Comparison of ENCODE assay signal across 12 cellular contexts in the genomic region with DNA sequence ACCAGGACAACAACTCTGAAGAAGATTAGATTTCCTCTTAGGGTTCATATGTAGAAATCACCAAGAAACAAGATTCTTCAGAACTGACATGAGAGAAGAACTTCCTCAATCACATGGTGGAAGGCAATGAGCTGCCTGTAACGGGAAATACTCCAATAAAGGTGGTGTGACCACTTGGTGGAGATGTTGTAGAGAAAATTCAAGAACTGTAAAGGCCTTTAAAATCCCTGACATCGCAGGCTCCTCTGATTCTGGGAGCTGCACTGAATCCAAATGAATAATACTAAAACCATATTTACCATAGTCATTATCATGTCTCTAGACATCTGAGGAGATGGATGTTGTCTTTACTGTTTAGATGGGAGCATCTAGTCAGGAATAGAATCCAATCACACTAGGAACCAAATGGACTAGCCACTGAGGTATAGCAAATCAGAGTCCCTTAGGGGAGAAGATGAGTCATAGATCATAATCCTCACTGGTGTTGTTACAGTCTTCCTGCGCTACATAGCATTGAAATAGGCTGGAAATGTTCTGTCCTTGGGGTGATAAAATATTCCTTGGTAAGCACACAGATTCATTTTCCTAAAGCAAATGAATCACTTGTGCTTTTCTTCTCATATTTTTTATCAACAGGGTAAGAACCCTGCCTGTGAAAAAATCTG.
DNase-seq lines count a peak whose midpoint lies in the region; ATAC-seq, FAIRE-seq and TF ChIP-seq lines count a peak whose summit lies in the region.
"Had no signal": no experiment of that assay in that cellular context is flagged by ENCODE, and none has a peak within 500 bp of the region (broad histone marks: within the 10 kb centered on the region; RNA-seq: fewer than 3 reads in every experiment).

No MANE protein-coding gene starts in this region.

- H3F3A ChIP-seq in SK-N-SH (replicated peaks; ENCODE audit: insufficient read depth): no peaks in the 10 kb centered on the region

- no peak overlapping the region for H3K4me3 ChIP-seq in SK-N-SH (ENCODE audit: low read depth in 2 of 2, low read length in 1 of 2)
- no peak overlapping the region for H3K4me3 ChIP-seq in small intestine (ENCODE audit: low read depth in 1 of 2, low read length in 2 of 2)
- H3K4me3 ChIP-seq: HAP-1, MG63 had no signal

- H3K36me3 ChIP-seq in SK-N-SH (replicated peaks in 1 of 2; ENCODE audit: control insufficient read depth in 1 of 2, insufficient read depth in 2 of 2, low read length in 1 of 2) (no peaks in the 10 kb centered on the region), small intestine (ENCODE audit: control insufficient read depth in 2 of 2, insufficient read depth in 2 of 2, low read length in 2 of 2) (no peaks in the 10 kb centered on the region)
- H3K36me3 ChIP-seq: HAP-1, MG63 had no signal

- H3K9me2 ChIP-seq in SK-N-SH: no peaks in the 10 kb centered on the region

- no peak for TF ChIP-seq CTCF in SK-N-SH (IDR thresholded peaks at IDR 0.05)

- POLR2A ChIA-PET in SK-N-SH (lab: Yijun Ruan, JAX): no interaction called here

- H2AFZ ChIP-seq in SK-N-SH (ENCODE audit: low read depth): no peak overlapping the region

- H3K79me2 ChIP-seq in SK-N-SH (ENCODE audit: insufficient read depth): no peaks in the 10 kb centered on the region

- no peak overlapping the region for H3K9ac ChIP-seq in SK-N-SH

- no peak overlapping the region for H3K27ac ChIP-seq in SK-N-SH (ENCODE audit: low read depth in 2 of 2, low read length in 1 of 2)
- H3K27ac ChIP-seq in small intestine (ENCODE audit: low read depth in 1 of 2, low read length in 1 of 2): no peak overlapping the region

- H3K4me1 ChIP-seq in SK-N-SH (ENCODE audit: control insufficient read depth in 1 of 2, insufficient read depth in 2 of 2, low read depth in 1 of 2, low read length in 1 of 2) (no peaks in the 10 kb centered on the region), small intestine (ENCODE audit: control insufficient read depth in 2 of 2, insufficient read depth in 1 of 2, low read depth in 1 of 2, low read length in 1 of 2) (no peaks in the 10 kb centered on the region)
- H3K4me1 ChIP-seq: HAP-1 had no signal

- CTCF ChIA-PET in SK-N-SH (lab: Yijun Ruan, JAX): interaction anchor here (0.8 to 1.0 kb wide), 2 partner anchors 38 to 129 kb away, joined by 3 read pairs; no protein-coding TSS in a partner anchor

- no peak for DNase-seq in SK-N-SH
- peak; percentile 5 for DNase-seq in SK-MEL-5 (ENCODE audit: low read depth, low spot score)
- DNase-seq in iPS DF 4.7 (ENCODE audit: extremely low read depth, low spot score): peak; percentile 3
- peak; percentile 31 for DNase-seq in small intestine
- no peak for DNase-seq in activated CD4-positive, CD25-positive, alpha-beta regulatory T cell treated with anti-CD3 and anti-CD28 coated beads, Interleukin-2, amount 50 U/mL, for 72 hours
- no peak for DNase-seq in NCI-H2227 (lab: John Stamatoyannopoulos, UW; ENCODE audit: unreplicated experiment)
- DNase-seq: activated effector memory CD4-positive, alpha-beta T cell treated with Interleukin-2 at 50 U/mL for 16 hours; MG63 had no signal

- in situ Hi-C loops in SK-MEL-5 (cut with HindIII; ENCODE audit: low pct_unique_long_range_greater_than_20kb, low sequenced_read_pairs): no loop called here

- no peaks in the 10 kb centered on the region for H4K20me1 ChIP-seq in SK-N-SH (ENCODE audit: insufficient read depth)

- H3K27me3 ChIP-seq in SK-N-SH (ENCODE audit: insufficient read depth): no peaks in the 10 kb centered on the region
- H3K27me3 ChIP-seq in small intestine (ENCODE audit: control insufficient read depth in 2 of 2, insufficient read depth in 2 of 2, low read length in 2 of 2): no peaks in the 10 kb centered on the region
- H3K27me3 ChIP-seq: MG63 had no signal

- no peak for TF ChIP-seq EP300 in SK-N-SH (IDR thresholded peaks at IDR 0.05; ENCODE audit: borderline replicate concordance in 1 of 2, low read depth in 1 of 2, low read length in 1 of 2)

- H3K9me3 ChIP-seq in SK-N-SH (no peaks in the 10 kb centered on the region), small intestine (ENCODE audit: control insufficient read depth, low read depth) (no peaks in the 10 kb centered on the region)
- H3K9me3 ChIP-seq: HAP-1, MG63 had no signal

- TF ChIP-seq RAD21 in SK-N-SH (IDR thresholded peaks at IDR 0.05; ENCODE audit: low read length): peak; percentile 26; the same call in 1 of the 2 replicates

- no peak for FAIRE-seq in small intestine (lab: Jason Lieb, UNC)

- no peak overlapping the region for H3K4me2 ChIP-seq in SK-N-SH

- ATAC-seq in SK-N-SH treated with all-trans-retinoic acid at 6 μM for 48 hours (no peak), HG03565 (IDR thresholded peaks at IDR 0.05; ENCODE audit: unreplicated experiment) (no peak)
- ATAC-seq: activated CD4-positive, CD25-positive, alpha-beta regulatory T cell treated with anti-CD3 and anti-CD28 coated beads, Interleukin-2, amount 50 U/mL, for 24 hours had no signal

- WGBS in SK-N-SH (ENCODE audit: low lambda C conversion rate): 34% methylated on average over 3 of the region's 3 CpGs
- 33 to 45% (median 37%) methylated on average over 3 of the region's 3 CpGs for WGBS in small intestine, 3 donors

TF ChIP-seq in SK-N-SH, 30 proteins besides CTCF, POLR2A, EP300 and RAD21:
- TF ChIP-seq FOXM1 (IDR thresholded peaks at IDR 0.05; ENCODE audit: low read depth): no peak
- TF ChIP-seq GABPA (IDR thresholded peaks at IDR 0.05; ENCODE audit: low read depth): no peak
- TF ChIP-seq, protein P1, sequence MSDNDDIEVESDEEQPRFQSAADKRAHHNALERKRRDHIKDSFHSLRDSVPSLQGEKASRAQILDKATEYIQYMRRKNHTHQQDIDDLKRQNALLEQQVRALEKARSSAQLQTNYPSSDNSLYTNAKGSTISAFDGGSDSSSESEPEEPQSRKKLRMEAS (IDR thresholded peaks at IDR 0.05; ENCODE audit: low read depth): no peak
- no peak for TF ChIP-seq RXRA (IDR thresholded peaks at IDR 0.05; ENCODE audit: borderline replicate concordance, low read depth)
- no peak for TF ChIP-seq ELF1 (IDR thresholded peaks at IDR 0.05)

TF ChIP-seq in SK-N-SH treated with all-trans-retinoic acid at 6 μM for 48 hours, 23 proteins besides CTCF, POLR2A, EP300 and RAD21:
- TF ChIP-seq RARB (CRISPR knock-in tag; IDR thresholded peaks at IDR 0.05) (no peak), CSDC2 (CRISPR knock-in tag; IDR thresholded peaks at IDR 0.05) (no peak), ZNF565 (CRISPR knock-in tag; conservative IDR thresholded peaks at IDR 0.05; ENCODE audit: low read depth) (no peak), ZNF70 (CRISPR knock-in tag; IDR thresholded peaks at IDR 0.05) (no peak), ZC3H10 (CRISPR knock-in tag; IDR thresholded peaks at IDR 0.05) (no peak), BACH2 (CRISPR knock-in tag; IDR thresholded peaks at IDR 0.05; ENCODE audit: borderline replicate concordance) (no peak), PPARA (CRISPR knock-in tag; IDR thresholded peaks at IDR 0.05; ENCODE audit: borderline replicate concordance) (no peak), ZFP30 (CRISPR knock-in tag; IDR thresholded peaks at IDR 0.05) (no peak)
- TF ChIP-seq, protein P2, sequence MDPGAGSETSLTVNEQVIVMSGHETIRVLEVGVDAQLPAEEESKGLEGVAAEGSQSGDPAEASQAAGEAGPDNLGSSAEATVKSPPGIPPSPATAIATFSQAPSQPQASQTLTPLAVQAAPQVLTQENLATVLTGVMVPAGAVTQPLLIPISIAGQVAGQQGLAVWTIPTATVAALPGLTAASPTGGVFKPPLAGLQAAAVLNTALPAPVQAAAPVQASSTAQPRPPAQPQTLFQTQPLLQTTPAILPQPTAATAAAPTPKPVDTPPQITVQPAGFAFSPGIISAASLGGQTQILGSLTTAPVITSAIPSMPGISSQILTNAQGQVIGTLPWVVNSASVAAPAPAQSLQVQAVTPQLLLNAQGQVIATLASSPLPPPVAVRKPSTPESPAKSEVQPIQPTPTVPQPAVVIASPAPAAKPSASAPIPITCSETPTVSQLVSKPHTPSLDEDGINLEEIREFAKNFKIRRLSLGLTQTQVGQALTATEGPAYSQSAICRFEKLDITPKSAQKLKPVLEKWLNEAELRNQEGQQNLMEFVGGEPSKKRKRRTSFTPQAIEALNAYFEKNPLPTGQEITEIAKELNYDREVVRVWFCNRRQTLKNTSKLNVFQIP (CRISPR knock-in tag; IDR thresholded peaks at IDR 0.05; ENCODE audit: borderline replicate concordance, low read depth): no peak
TF ChIP-seq in SK-N-SH treated with all-trans-retinoic acid at 6 μM for 48 hours: peak in this region for 0.

Comparison
In these comparisons a context has a peak if more than half of its experiments do, and no peak if none do; other contexts are left out.
1. DNase-seq: peak in SK-MEL-5 (single experiment), iPS DF 4.7 (single experiment) and small intestine (single experiment); none in SK-N-SH (single experiment), activated CD4-positive, CD25-positive, alpha-beta regulatory T cell treated with anti-CD3 and anti-CD28 coated beads, Interleukin-2, amount 50 U/mL, for 72 hours (single experiment) and NCI-H2227 (single experiment).